26 cellular contexts compared by ENCODE assay signal in genomic region chr15:31025996-31026395, GRCh38.
"Had no signal": no experiment of that assay in that cellular context is flagged by ENCODE, and none has a peak within 500 bp of the region (broad histone marks: within the 10 kb centered on the region; RNA-seq: fewer than 3 reads in every experiment).

No MANE protein-coding gene starts in this region.

- H3K9me3 Mint-ChIP-seq: activated CD4-positive, alpha-beta T cell treated with anti-CD3 and anti-CD28 coated beads, Interleukin-2, amount 10 ng/mL, durations not matched to agents 24 days and 14 days; activated naive CD4-positive, alpha-beta T cell treated with anti-CD3 and anti-CD28 coated beads, Interleukin-2, amount 50 U/mL, for 72 hours; activated naive CD8-positive, alpha-beta T cell treated with anti-CD3 and anti-CD28 coated beads, Interleukin-2, amount 50 U/mL, for 24 hours; activated T-cell treated with anti-CD3 and anti-CD28 coated beads, Interleukin-2, amount 50 U/mL, for 4 hours had no signal

- DNase-seq: activated CD4-positive, alpha-beta T cell treated with anti-CD3 and anti-CD28 coated beads, Interleukin-2, amount 10 ng/mL, durations not matched to agents 24 days and 14 days; activated CD4-positive, alpha-beta T cell treated with anti-CD3 and anti-CD28 coated beads, Interleukin-2, amount 50 U/mL, for 48 hours; activated CD8-positive, alpha-beta memory T cell treated with anti-CD3 and anti-CD28 coated beads, Interleukin-2, amount 10 ng/mL, durations not matched to agents 7 days and 5 days; activated effector memory CD4-positive, alpha-beta T cell treated with anti-CD3 and anti-CD28 coated beads, Interleukin-2, amount 50 U/mL, for 16 hours; activated naive CD4-positive, alpha-beta T cell treated with Interleukin-2 at 50 U/mL for 16 hours; activated naive CD8-positive, alpha-beta T cell treated with anti-CD3 and anti-CD28 coated beads, Interleukin-2, amount 50 U/mL, for 24 hours; activated T-cell treated with anti-CD3 and anti-CD28 coated beads, Interleukin-2, amount 50 U/mL, for 4 hours; amniotic stem cell; body of pancreas; central memory CD4-positive, alpha-beta T cell; Kasumi-1; NCI-H1048; NCI-H146; NCI-H187 treated with DMSO at 0.1 percent for 48 hours; NCI-H2081 treated with DMSO at 0.1 percent for 48 hours; NCI-H446; NCI-H524; PC-9; SIG-M5; T-helper 1 cell; WERI-Rb-1 had no signal

- H3K4me3 Mint-ChIP-seq: activated CD4-positive, alpha-beta T cell treated with anti-CD3 and anti-CD28 coated beads, Interleukin-2, amount 10 ng/mL, durations not matched to agents 24 days and 14 days; activated CD8-positive, alpha-beta memory T cell treated with anti-CD3 and anti-CD28 coated beads, Interleukin-2, amount 10 ng/mL, durations not matched to agents 7 days and 5 days; activated naive CD8-positive, alpha-beta T cell treated with anti-CD3 and anti-CD28 coated beads, Interleukin-2, amount 50 U/mL, for 24 hours; activated T-cell treated with anti-CD3 and anti-CD28 coated beads, Interleukin-2, amount 50 U/mL, for 4 hours had no signal

- H3K9me3 ChIP-seq: ascending aorta, body of pancreas had no signal

- FAIRE-seq: bronchial epithelial cell had no signal

- H3K4me1 Mint-ChIP-seq: activated CD4-positive, alpha-beta T cell treated with anti-CD3 and anti-CD28 coated beads, Interleukin-2, amount 10 ng/mL, durations not matched to agents 24 days and 14 days had no signal

- H3K4me3 ChIP-seq: ascending aorta, body of pancreas, PC-9, SK-N-MC had no signal

- H3K27ac ChIP-seq: ascending aorta, body of pancreas, PC-9, SK-N-MC, WERI-Rb-1 had no signal

- H3K27ac Mint-ChIP-seq: activated CD4-positive, alpha-beta T cell treated with anti-CD3 and anti-CD28 coated beads, Interleukin-2, amount 10 ng/mL, durations not matched to agents 24 days and 14 days; activated CD8-positive, alpha-beta memory T cell treated with anti-CD3 and anti-CD28 coated beads, Interleukin-2, amount 10 ng/mL, durations not matched to agents 7 days and 5 days; activated naive CD4-positive, alpha-beta T cell treated with anti-CD3 and anti-CD28 coated beads, Interleukin-2, amount 50 U/mL, for 72 hours; activated naive CD8-positive, alpha-beta T cell treated with anti-CD3 and anti-CD28 coated beads, Interleukin-2, amount 50 U/mL, for 24 hours had no signal

- H3K27me3 ChIP-seq: ascending aorta, body of pancreas had no signal

- H3K4me1 ChIP-seq: ascending aorta had no signal

- H3K4me2 ChIP-seq: PC-9 had no signal

- H2AFZ ChIP-seq: PC-9 had no signal

- ATAC-seq: activated CD4-positive, CD25-positive, alpha-beta regulatory T cell treated with anti-CD3 and anti-CD28 coated beads, Interleukin-2, amount 50 U/mL, for 24 hours; activated CD8-positive, alpha-beta memory T cell treated with anti-CD3 and anti-CD28 coated beads, Interleukin-2, amount 10 ng/mL, durations not matched to agents 7 days and 5 days; activated naive CD4-positive, alpha-beta T cell treated with anti-CD3 and anti-CD28 coated beads, Interleukin-2, amount 50 U/mL, for 72 hours; activated naive CD8-positive, alpha-beta T cell treated with anti-CD3 and anti-CD28 coated beads, Interleukin-2, amount 50 U/mL, for 24 hours; activated T-cell treated with anti-CD3 and anti-CD28 coated beads, Interleukin-2, amount 50 U/mL, for 4 hours; body of pancreas had no signal

- H3K36me3 Mint-ChIP-seq: activated naive CD4-positive, alpha-beta T cell treated with anti-CD3 and anti-CD28 coated beads, Interleukin-2, amount 50 U/mL, for 72 hours had no signal

- H3K36me3 ChIP-seq: ascending aorta, WERI-Rb-1 had no signal
